ENCODE assay signal across 17 cellular contexts in the genomic region with DNA sequence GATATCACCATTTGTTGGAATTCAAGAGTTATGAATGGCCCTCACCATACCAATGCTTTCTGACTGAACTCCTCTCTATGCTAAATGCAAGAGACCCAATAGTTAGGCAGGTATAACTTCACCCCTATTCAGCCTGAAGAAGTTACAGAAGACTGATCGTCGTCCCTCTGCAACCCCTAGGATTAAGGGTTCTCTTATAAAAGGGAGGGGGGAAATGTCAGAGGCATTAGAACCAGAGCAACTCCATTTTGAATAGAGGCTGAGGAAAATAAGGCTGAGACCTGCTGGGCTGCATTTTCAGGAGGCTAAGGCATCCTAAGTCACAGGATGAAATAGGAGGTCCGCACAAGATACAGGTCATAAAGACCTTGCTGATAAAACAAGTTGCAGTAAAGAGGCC.
DNase-seq lines count a peak whose midpoint lies in the region; ATAC-seq and TF ChIP-seq lines count a peak whose summit lies in the region.
"Had no signal": no experiment of that assay in that cellular context is flagged by ENCODE, and none has a peak within 500 bp of the region (broad histone marks: within the 10 kb centered on the region; RNA-seq: fewer than 3 reads in every experiment).

No MANE protein-coding gene starts in this region.

- peak overlapping the region in 1 of 2 experiments; percentile 34; a peak in 2 of 4 replicates for H3K27ac ChIP-seq in SK-N-SH (ENCODE audit: low read depth in 2 of 2, low read length in 1 of 2)
- no peak overlapping the region for H3K27ac ChIP-seq in mesenchymal stem cell (ENCODE audit: low read length, poor library complexity, severe bottlenecking)
- H3K27ac ChIP-seq: 22Rv1; A549; BLaER1 treated with 17β-estradiol and CSF1 and Interleukin-3, amounts not matched to agents 10 nM and 100 nM; C4-2B had no signal

- H2BK5ac ChIP-seq in mesenchymal stem cell (ENCODE audit: low read depth, low read length, poor library complexity, severe bottlenecking) = no peak overlapping the region

- peak overlapping the region in 1 of 2 experiments; percentile 2 for H2BK12ac ChIP-seq in mesenchymal stem cell (ENCODE audit: low read length in 2 of 2)

- no peak overlapping the region for H2BK15ac ChIP-seq in mesenchymal stem cell (ENCODE audit: low read depth, poor library complexity, severe bottlenecking)

- no peak overlapping the region for H3K14ac ChIP-seq in mesenchymal stem cell (ENCODE audit: low read length in 2 of 2)

- no peak for TF ChIP-seq RAD21 in SK-N-SH (IDR thresholded peaks at IDR 0.05; ENCODE audit: low read length)

- TF ChIP-seq CTCF in SK-N-SH (IDR thresholded peaks at IDR 0.05) (no peak), nephron (IDR thresholded peaks at IDR 0.05; ENCODE audit: unreplicated experiment in 3 of 3) (no peak)

- ATAC-seq in SK-N-SH treated with all-trans-retinoic acid at 6 μM for 48 hours = no peak
- ATAC-seq: A549; CD8-positive, alpha-beta T cell had no signal

- no peak overlapping the region for H3K9ac ChIP-seq in SK-N-SH
- H3K9ac ChIP-seq in mesenchymal stem cell (ENCODE audit: low read length) = no peak overlapping the region
- H3K9ac ChIP-seq: BLaER1 treated with 17β-estradiol and CSF1 and Interleukin-3, amounts not matched to agents 10 nM and 100 nM had no signal

- H3K4ac ChIP-seq in mesenchymal stem cell (ENCODE audit: low read depth in 1 of 2, low read length in 2 of 2) = no peak overlapping the region

- no peaks in the 10 kb centered on the region for H3K9me3 ChIP-seq in SK-N-SH
- no peaks in the 10 kb centered on the region for H3K9me3 ChIP-seq in mesenchymal stem cell (ENCODE audit: control insufficient read depth, low read length)
- H3K9me3 ChIP-seq: A549; BLaER1 treated with 17β-estradiol and CSF1 and Interleukin-3, amounts not matched to agents 10 nM and 100 nM; Caco-2 had no signal

- H3K27me3 ChIP-seq in SK-N-SH (ENCODE audit: insufficient read depth) = no peaks in the 10 kb centered on the region
- H3K27me3 ChIP-seq in mesenchymal stem cell (ENCODE audit: control insufficient read depth in 1 of 2, insufficient read depth in 1 of 2, low read length in 2 of 2) = no peaks in the 10 kb centered on the region
- H3K27me3 ChIP-seq: BLaER1 treated with 17β-estradiol and CSF1 and Interleukin-3, amounts not matched to agents 10 nM and 100 nM had no signal

- H4K91ac ChIP-seq in mesenchymal stem cell (ENCODE audit: low read length) = peak overlapping the region; percentile 59

- TF ChIP-seq EP300 in SK-N-SH (IDR thresholded peaks at IDR 0.05; ENCODE audit: borderline replicate concordance in 1 of 2, low read depth in 1 of 2, low read length in 1 of 2) = no peak

- peaks cover 31 to 35% of the 10 kb centered on the region in 2 experiments; a peak in 3 of 4 replicates for H3K4me1 ChIP-seq in SK-N-SH (ENCODE audit: control insufficient read depth in 1 of 2, insufficient read depth in 2 of 2, low read depth in 1 of 2, low read length in 1 of 2)
- peaks cover 2% of the 10 kb centered on the region for H3K4me1 ChIP-seq in mesenchymal stem cell (ENCODE audit: control insufficient read depth, insufficient read depth, low read depth, low read length)
- H3K4me1 ChIP-seq: A549; BLaER1 treated with 17β-estradiol and CSF1 and Interleukin-3, amounts not matched to agents 10 nM and 100 nM; Caco-2 had no signal

- H3K79me1 ChIP-seq in mesenchymal stem cell (replicated peaks; ENCODE audit: low read length, poor library complexity, severe bottlenecking) = no peaks in the 10 kb centered on the region

- CTCF ChIA-PET in SK-N-SH (lab: Yijun Ruan, JAX) = no interaction called here

- H3K4me3 Mint-ChIP-seq in nephron = no peak overlapping the region
- H3K4me3 Mint-ChIP-seq: B cell; CD4-positive, alpha-beta T cell; CD8-positive, alpha-beta T cell had no signal

- peaks cover 52% of the 10 kb centered on the region for H3K4me1 Mint-ChIP-seq in nephron
- H3K4me1 Mint-ChIP-seq: B cell had no signal

- WGBS in SK-N-SH (ENCODE audit: low lambda C conversion rate) = 60% methylated on average over 2 of the region's 3 CpGs
- 90% methylated on average over 3 of the region's 3 CpGs for WGBS in mesenchymal stem cell

- H2AK5ac ChIP-seq in mesenchymal stem cell (ENCODE audit: low read length, severe bottlenecking) = peak overlapping the region; percentile 72

- H4K20me1 ChIP-seq in SK-N-SH (ENCODE audit: insufficient read depth) = no peaks in the 10 kb centered on the region
- H4K20me1 ChIP-seq: BLaER1 treated with 17β-estradiol and CSF1 and Interleukin-3, amounts not matched to agents 10 nM and 100 nM had no signal

- H3K36me3 ChIP-seq in SK-N-SH (replicated peaks in 1 of 2; ENCODE audit: control insufficient read depth in 1 of 2, insufficient read depth in 2 of 2, low read length in 1 of 2) (no peaks in the 10 kb centered on the region), mesenchymal stem cell (ENCODE audit: control insufficient read depth in 1 of 2, insufficient read depth in 2 of 2, low read depth in 1 of 2, low read length in 2 of 2) (no peaks in the 10 kb centered on the region)
- H3K36me3 ChIP-seq: BLaER1 treated with 17β-estradiol and CSF1 and Interleukin-3, amounts not matched to agents 10 nM and 100 nM had no signal

- no peaks in the 10 kb centered on the region for H3K27me3 Mint-ChIP-seq in nephron (ENCODE audit: low read depth)
- H3K27me3 Mint-ChIP-seq: B cell; CD4-positive, alpha-beta T cell had no signal

- H3K79me2 ChIP-seq in SK-N-SH (ENCODE audit: insufficient read depth) = no peaks in the 10 kb centered on the region

- peak overlapping the region in 1 of 2 experiments; percentile 66 for H3K18ac ChIP-seq in mesenchymal stem cell (ENCODE audit: low read depth in 1 of 2, low read length in 2 of 2)

- POLR2A ChIA-PET in SK-N-SH (lab: Yijun Ruan, JAX) = no interaction called here

- H3K9me2 ChIP-seq in SK-N-SH = no peaks in the 10 kb centered on the region

- no peaks in the 10 kb centered on the region for H3K36me3 Mint-ChIP-seq in nephron (ENCODE audit: low read depth)
- H3K36me3 Mint-ChIP-seq: CD8-positive, alpha-beta T cell had no signal

- H3K23ac ChIP-seq in mesenchymal stem cell (ENCODE audit: low read length in 2 of 2) = no peak overlapping the region

- no peak overlapping the region for H2BK120ac ChIP-seq in mesenchymal stem cell (ENCODE audit: low read depth, low read length)

- H3K9me3 Mint-ChIP-seq in nephron = peaks cover 6% of the 10 kb centered on the region
- H3K9me3 Mint-ChIP-seq: CD4-positive, alpha-beta T cell; CD8-positive, alpha-beta T cell had no signal

- no peak overlapping the region for H4K8ac ChIP-seq in mesenchymal stem cell (ENCODE audit: low read length)

- H3K4me3 ChIP-seq in SK-N-SH (ENCODE audit: low read depth in 2 of 2, low read length in 1 of 2) (no peak overlapping the region), mesenchymal stem cell (ENCODE audit: insufficient read depth in 1 of 2, low read depth in 1 of 2, low read length in 2 of 2) (no peak overlapping the region)
- H3K4me3 ChIP-seq: A549; BLaER1 treated with 17β-estradiol and CSF1 and Interleukin-3, amounts not matched to agents 10 nM and 100 nM had no signal

- no peak for DNase-seq in SK-N-SH
- DNase-seq in mesenchymal stem cell = no peak
- no peak for DNase-seq in activated effector memory CD4-positive, alpha-beta T cell treated with Interleukin-2 at 50 U/mL for 16 hours
- DNase-seq: AML-193; Caco-2; Calu3; CD4-positive, alpha-beta T cell; CD8-positive, alpha-beta T cell; DMS79 treated with DMSO at 0.1 percent for 48 hours; GF-D8 had no signal

- H2AFZ ChIP-seq in SK-N-SH (ENCODE audit: low read depth) (no peak overlapping the region), mesenchymal stem cell (ENCODE audit: low read depth, low read length) (no peak overlapping the region)

- H3F3A ChIP-seq in SK-N-SH (replicated peaks; ENCODE audit: insufficient read depth) = peaks cover 26% of the 10 kb centered on the region

- H3K4me2 ChIP-seq in SK-N-SH (no peak overlapping the region), mesenchymal stem cell (ENCODE audit: low read length, poor library complexity, severe bottlenecking) (no peak overlapping the region)
- H3K4me2 ChIP-seq: A549; BLaER1 treated with 17β-estradiol and CSF1 and Interleukin-3, amounts not matched to agents 10 nM and 100 nM had no signal

- H3K27ac Mint-ChIP-seq in nephron = peak overlapping the region in 2 of 3 experiments; percentile 91 to 98
- H3K27ac Mint-ChIP-seq: B cell; CD4-positive, alpha-beta T cell; CD8-positive, alpha-beta T cell had no signal

TF ChIP-seq in SK-N-SH treated with all-trans-retinoic acid at 6 μM for 48 hours, 23 proteins besides CTCF, POLR2A, EP300 and RAD21 (continues in another document):
- TF ChIP-seq GLIS3 (CRISPR knock-in tag; IDR thresholded peaks at IDR 0.05) = no peak
- TF ChIP-seq ESRRG (CRISPR knock-in tag; IDR thresholded peaks at IDR 0.05) = 0 out of 2 replicates have a peak, but pooled peaks have one; percentile 16
- TF ChIP-seq ZFP30 (CRISPR knock-in tag; IDR thresholded peaks at IDR 0.05) = no peak
- TF ChIP-seq BACH2 (CRISPR knock-in tag; IDR thresholded peaks at IDR 0.05; ENCODE audit: borderline replicate concordance) = no peak
- TF ChIP-seq SNAI2 (CRISPR knock-in tag; IDR thresholded peaks at IDR 0.05) = peak; percentile 57; the same call in 1 of the 2 replicates
- TF ChIP-seq CSDC2 (CRISPR knock-in tag; IDR thresholded peaks at IDR 0.05) = peak; percentile 99
- no peak for TF ChIP-seq TOX (CRISPR knock-in tag; IDR thresholded peaks at IDR 0.05; ENCODE audit: borderline replicate concordance)

TF ChIP-seq in SK-N-SH, 30 proteins besides CTCF, POLR2A, EP300 and RAD21:
- TF ChIP-seq SMC3 (IDR thresholded peaks at IDR 0.05; ENCODE audit: low read depth, low read length) (no peak), FOXJ3 (CRISPR knock-in tag; IDR thresholded peaks at IDR 0.05) (no peak), EZH2phosphoT487 (IDR thresholded peaks at IDR 0.05; ENCODE audit: borderline replicate concordance, low read depth) (no peak), FOSL2 (IDR thresholded peaks at IDR 0.05; ENCODE audit: borderline replicate concordance, low read depth) (no peak), GABPA (IDR thresholded peaks at IDR 0.05; ENCODE audit: low read depth) (no peak), CHD2 (IDR thresholded peaks at IDR 0.05; ENCODE audit: low read length, partially characterized antibody) (no peak), RXRA (IDR thresholded peaks at IDR 0.05; ENCODE audit: borderline replicate concordance, low read depth) (no peak), RFX5 (IDR thresholded peaks at IDR 0.05; ENCODE audit: low read length) (no peak)
- TF ChIP-seq, protein P1, sequence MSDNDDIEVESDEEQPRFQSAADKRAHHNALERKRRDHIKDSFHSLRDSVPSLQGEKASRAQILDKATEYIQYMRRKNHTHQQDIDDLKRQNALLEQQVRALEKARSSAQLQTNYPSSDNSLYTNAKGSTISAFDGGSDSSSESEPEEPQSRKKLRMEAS (IDR thresholded peaks at IDR 0.05; ENCODE audit: low read depth) = no peak
